22 cellular contexts compared by ENCODE assay signal in the genomic region with DNA sequence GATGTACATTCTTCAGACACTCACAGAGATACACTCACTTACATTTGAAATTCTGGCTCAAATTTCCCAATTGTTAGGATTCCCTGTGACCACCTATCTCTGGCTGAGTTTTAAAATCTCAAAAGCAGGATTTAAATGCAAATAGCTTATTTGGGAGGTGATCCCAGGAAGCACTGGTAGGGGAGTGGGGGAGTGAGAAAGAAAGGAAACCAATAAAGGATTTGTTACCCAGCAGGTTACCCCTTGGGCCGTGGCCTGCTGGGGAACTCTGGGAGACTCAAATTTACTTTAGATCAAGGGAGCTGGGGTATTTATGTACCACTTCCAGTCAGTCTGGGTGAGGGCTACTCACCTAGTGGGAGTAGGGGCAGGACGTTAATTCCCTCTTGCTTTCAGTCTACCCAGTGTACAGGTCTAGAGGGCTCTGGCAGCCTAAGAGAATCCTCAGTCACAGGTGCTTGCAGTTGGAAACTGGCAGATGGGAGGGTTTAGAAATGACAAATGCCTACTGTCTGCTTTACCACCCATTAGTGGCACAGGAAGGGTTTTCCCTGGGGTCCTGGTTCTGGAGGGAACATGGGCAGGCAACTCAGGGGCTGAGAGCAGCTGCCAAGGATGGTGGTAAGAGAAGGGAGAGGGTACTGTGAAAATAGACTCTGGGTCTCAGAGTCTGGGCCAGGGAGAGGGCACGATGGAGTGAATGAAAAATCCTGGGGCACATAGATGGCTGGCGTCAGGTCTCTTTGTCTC.
DNase-seq lines count a peak whose midpoint lies in the region; ATAC-seq and TF ChIP-seq lines count a peak whose summit lies in the region.
"Had no signal": no experiment of that assay in that cellular context is flagged by ENCODE, and none has a peak within 500 bp of the region (broad histone marks: within the 10 kb centered on the region; RNA-seq: fewer than 3 reads in every experiment).

No MANE protein-coding gene starts in this region.

- H3K4me1 Mint-ChIP-seq in CD14-positive monocyte (peaks cover 47% of the 10 kb centered on the region), progenitor cell of endocrine pancreas (ENCODE audit: low read depth) (peaks cover 12% of the 10 kb centered on the region)
- H3K4me1 Mint-ChIP-seq: activated naive CD4-positive, alpha-beta T cell treated with anti-CD3 and anti-CD28 coated beads, Interleukin-2, amount 50 U/mL, for 24 hours; T-cell had no signal

- peak overlapping the region; percentile 56 for H3K9ac ChIP-seq in iPS-15b (ENCODE audit: low read depth, low read length)

- ATAC-seq in HG03108 (IDR thresholded peaks at IDR 0.05; ENCODE audit: unreplicated experiment) (no peak), HG03159 (IDR thresholded peaks at IDR 0.05; ENCODE audit: unreplicated experiment) (no peak), GM18861 (IDR thresholded peaks at IDR 0.05; ENCODE audit: unreplicated experiment) (no peak)
- ATAC-seq: foreskin keratinocyte, natural killer cell, T-cell had no signal

- H3K4me1 ChIP-seq in iPS-15b (ENCODE audit: control insufficient read depth, insufficient read depth, low read length): peaks cover 41% of the 10 kb centered on the region

- intact Hi-C loops in CD14-positive monocyte (cut with micrococcal nuclease): no loop called here

- H3K4me3 ChIP-seq in iPS-15b (ENCODE audit: low read depth, low read length): peak overlapping the region; percentile 6
- H3K4me3 ChIP-seq: testis had no signal

- TF ChIP-seq CTCF in CD14-positive monocyte (IDR thresholded peaks at IDR 0.05) (no peak), progenitor cell of endocrine pancreas (IDR thresholded peaks at IDR 0.05; ENCODE audit: unreplicated experiment) (no peak)

- H3K36me3 Mint-ChIP-seq in CD14-positive monocyte (peaks cover 43 to 54% of the 10 kb centered on the region in 2 donors), progenitor cell of endocrine pancreas (ENCODE audit: insufficient read depth) (peaks cover 8% of the 10 kb centered on the region)
- H3K36me3 Mint-ChIP-seq: natural killer cell had no signal

- no peaks in the 10 kb centered on the region for H3K9me3 Mint-ChIP-seq in CD14-positive monocyte
- H3K9me3 Mint-ChIP-seq in progenitor cell of endocrine pancreas (ENCODE audit: low read depth): no peaks in the 10 kb centered on the region
- H3K9me3 Mint-ChIP-seq: activated CD4-positive, alpha-beta memory T cell treated with anti-CD3 and anti-CD28 coated beads for 36 hours; activated naive CD4-positive, alpha-beta T cell treated with anti-CD3 and anti-CD28 coated beads, Interleukin-2, amount 50 U/mL, for 24 hours; activated T-cell treated with anti-CD3 and anti-CD28 coated beads, Interleukin-2, amount 50 U/mL, for 24 hours; CD4-positive, CD25-positive, alpha-beta regulatory T cell; dendritic cell treated with granulocyte-macrophage colony-stimulating factor and Interleukin-4, amounts not matched to agents 40 ng/mL and 50 ng/mL, for 4 days; IgD-negative memory B cell; natural killer cell; T-cell had no signal

- no peaks in the 10 kb centered on the region for H3K9me3 ChIP-seq in iPS-15b (ENCODE audit: control insufficient read depth, insufficient read depth, low read length)
- H3K9me3 ChIP-seq: testis had no signal

- H3K27me3 Mint-ChIP-seq in CD14-positive monocyte (ENCODE audit: low read depth in 3 of 3): peaks cover 0 to 1% (median 0%) of the 10 kb centered on the region in 3 donors
- no peaks in the 10 kb centered on the region for H3K27me3 Mint-ChIP-seq in progenitor cell of endocrine pancreas
- H3K27me3 Mint-ChIP-seq: activated CD4-positive, alpha-beta memory T cell treated with anti-CD3 and anti-CD28 coated beads for 36 hours; activated naive CD4-positive, alpha-beta T cell treated with anti-CD3 and anti-CD28 coated beads, Interleukin-2, amount 50 U/mL, for 24 hours; activated T-cell treated with anti-CD3 and anti-CD28 coated beads, Interleukin-2, amount 50 U/mL, for 24 hours; CD4-positive, CD25-positive, alpha-beta regulatory T cell; dendritic cell treated with granulocyte-macrophage colony-stimulating factor and Interleukin-4, amounts not matched to agents 40 ng/mL and 50 ng/mL, for 4 days; IgD-negative memory B cell; T-cell had no signal

- H3K4me3 Mint-ChIP-seq in CD14-positive monocyte: no peak overlapping the region
- no peak overlapping the region for H3K4me3 Mint-ChIP-seq in progenitor cell of endocrine pancreas (ENCODE audit: low read depth)
- H3K4me3 Mint-ChIP-seq: activated CD4-positive, alpha-beta memory T cell treated with anti-CD3 and anti-CD28 coated beads for 36 hours; activated naive CD4-positive, alpha-beta T cell treated with anti-CD3 and anti-CD28 coated beads, Interleukin-2, amount 50 U/mL, for 24 hours; activated T-cell treated with anti-CD3 and anti-CD28 coated beads, Interleukin-2, amount 50 U/mL, for 24 hours; CD4-positive, CD25-positive, alpha-beta regulatory T cell; dendritic cell treated with granulocyte-macrophage colony-stimulating factor and Interleukin-4, amounts not matched to agents 40 ng/mL and 50 ng/mL, for 4 days; IgD-negative memory B cell; natural killer cell; T-cell had no signal

- peaks cover 4% of the 10 kb centered on the region for H3K36me3 ChIP-seq in iPS-15b (ENCODE audit: control insufficient read depth, insufficient read depth, low read length)

- peak overlapping the region in 4 of 7 donors; percentile 39 to 69 (median 62) for H3K27ac Mint-ChIP-seq in CD14-positive monocyte
- H3K27ac Mint-ChIP-seq in progenitor cell of endocrine pancreas: peak overlapping the region; percentile 53
- H3K27ac Mint-ChIP-seq: activated CD4-positive, alpha-beta memory T cell treated with anti-CD3 and anti-CD28 coated beads for 36 hours; activated naive CD4-positive, alpha-beta T cell treated with anti-CD3 and anti-CD28 coated beads, Interleukin-2, amount 50 U/mL, for 24 hours; activated T-cell treated with anti-CD3 and anti-CD28 coated beads, Interleukin-2, amount 50 U/mL, for 24 hours; CD4-positive, CD25-positive, alpha-beta regulatory T cell; dendritic cell treated with granulocyte-macrophage colony-stimulating factor and Interleukin-4, amounts not matched to agents 40 ng/mL and 50 ng/mL, for 4 days; IgD-negative memory B cell; natural killer cell; T-cell had no signal

- no peaks in the 10 kb centered on the region for H3K27me3 ChIP-seq in iPS-15b (ENCODE audit: control insufficient read depth, insufficient read depth, low read length)
- H3K27me3 ChIP-seq: foreskin keratinocyte, testis had no signal

- no peak for DNase-seq in CD14-positive monocyte (ENCODE audit: low spot score)
- DNase-seq in NCI-H524 (lab: John Stamatoyannopoulos, UW): peak; percentile 53 to 80
- no peak for DNase-seq in progenitor cell of endocrine pancreas (ENCODE audit: low spot score, unreplicated experiment)
- no peak for DNase-seq in midbrain (lab: John Stamatoyannopoulos, UW)
- DNase-seq: activated CD4-positive, alpha-beta memory T cell treated with anti-CD3 and anti-CD28 coated beads for 36 hours; activated T-cell treated with anti-CD3 and anti-CD28 coated beads, Interleukin-2, amount 50 U/mL, for 24 hours; CD4-positive, CD25-positive, alpha-beta regulatory T cell; foreskin keratinocyte; MM.1S; natural killer cell; NCI-H510A; Right ventricle myocardium superior; stimulated activated CD4-positive, alpha-beta T cell treated with anti-CD3 and anti-CD28 coated beads, Interleukin-12 subunit alpha, Interleukin-12 subunit beta, amount 100 ng/mL, for 4 hours; T-cell; testis had no signal

Comparison
In these comparisons a context has a peak if more than half of its experiments do, and no peak if none do; other contexts are left out.
1. DNase-seq: peak in NCI-H524 (2 of 2); none in CD14-positive monocyte (single experiment), progenitor cell of endocrine pancreas (single experiment) and midbrain (single experiment).